In the genomic region with DNA sequence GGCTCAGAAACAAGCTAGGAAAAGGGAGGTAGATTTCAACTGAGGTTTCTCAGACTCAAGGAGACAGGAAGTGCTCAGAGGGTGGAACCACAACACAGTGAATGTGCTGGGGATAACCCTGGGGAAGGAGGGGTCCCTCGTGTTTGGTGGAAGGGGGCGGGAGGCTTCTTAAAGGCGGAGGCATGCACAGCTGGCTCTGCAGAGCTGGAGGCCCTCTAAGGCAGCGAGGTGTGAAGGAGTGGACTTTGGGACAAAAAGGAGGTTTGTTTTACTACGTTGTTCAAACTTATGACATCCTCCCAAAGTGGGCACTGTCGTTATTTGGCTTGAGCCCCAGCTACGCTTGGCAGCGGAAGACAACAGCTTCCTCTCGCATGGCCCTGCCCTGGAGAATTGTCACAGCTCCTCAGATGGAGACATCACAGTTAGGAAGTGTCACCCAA, we compare ENCODE assay signal across 8 cellular contexts. TPM values are rescaled to one million over a fixed set of nuclear protein-coding genes. Genes with fewer than 3 reads are reported as not detected.
DNase-seq lines count a peak whose midpoint lies in the region; ATAC-seq and TF ChIP-seq lines count a peak whose summit lies in the region.

No MANE protein-coding gene starts in this region.

- peaks cover 0 to 17% of the 10 kb centered on the region in 2 donors for H3K4me1 ChIP-seq in right atrium auricular region

- DNase-seq in Jurkat, Clone E6-1 (ENCODE audit: low read depth, low spot score) = peak; percentile 87
- DNase-seq in activated CD8-positive, alpha-beta T cell treated with anti-CD3 and anti-CD28 coated beads, Interleukin-2, amount 10 ng/mL, durations not matched to agents 7 days and 5 days = peak; percentile 64
- no peak for DNase-seq in right atrium auricular region (ENCODE audit: low spot score)
- peak; percentile 39 for DNase-seq in stimulated activated CD8-positive, alpha-beta memory T cell treated with anti-CD3 and anti-CD28 coated beads, Interleukin-4, amount 100 ng/mL, for 48 hours
- DNase-seq in NCI-H345 treated with DMSO at 0.1 percent for 48 hours (lab: John Stamatoyannopoulos, UW; ENCODE audit: unreplicated experiment) = no peak
- no peak for DNase-seq in kidney tubule cell (ENCODE audit: low spot score)
- DNase-seq in NCI-H69 (lab: John Stamatoyannopoulos, UW) = no peak

- H3K4me1 Mint-ChIP-seq in activated CD8-positive, alpha-beta T cell treated with anti-CD3 and anti-CD28 coated beads, Interleukin-2, amount 10 ng/mL, durations not matched to agents 7 days and 5 days (ENCODE audit: low read depth) = peaks cover 42% of the 10 kb centered on the region

- CTCF ChIA-PET in activated CD8-positive, alpha-beta T cell treated with anti-CD3 and anti-CD28 coated beads, Interleukin-2, amount 10 ng/mL, durations not matched to agents 7 days and 5 days (lab: Charles Lee) = interaction anchor here (1.0 to 4.2 kb wide), 12 partner anchors 21 to 182 kb away, joined by 3 to 26 read pairs (median 3); partner anchors contain the start of gene MTM1

- H3K36me3 Mint-ChIP-seq in activated CD8-positive, alpha-beta T cell treated with anti-CD3 and anti-CD28 coated beads, Interleukin-2, amount 10 ng/mL, durations not matched to agents 7 days and 5 days (ENCODE audit: low read depth) = no peaks in the 10 kb centered on the region

- H3K9me3 ChIP-seq in right atrium auricular region = no peaks in the 10 kb centered on the region

- H3K27me3 ChIP-seq in right atrium auricular region = no peaks in the 10 kb centered on the region

- no peaks in the 10 kb centered on the region for H3K9me3 Mint-ChIP-seq in activated CD8-positive, alpha-beta T cell treated with anti-CD3 and anti-CD28 coated beads, Interleukin-2, amount 10 ng/mL, durations not matched to agents 7 days and 5 days (ENCODE audit: insufficient read depth)

- POLR2A ChIA-PET in activated CD8-positive, alpha-beta T cell treated with anti-CD3 and anti-CD28 coated beads, Interleukin-2, amount 10 ng/mL, durations not matched to agents 7 days and 5 days (lab: Charles Lee) = interaction anchor here (0.8 to 2.0 kb wide), 3 partner anchors 21 to 24 kb away, joined by 3 to 6 read pairs (median 5); partner anchors contain the start of gene MTM1

- H3K4me3 Mint-ChIP-seq in activated CD8-positive, alpha-beta T cell treated with anti-CD3 and anti-CD28 coated beads, Interleukin-2, amount 10 ng/mL, durations not matched to agents 7 days and 5 days = peak overlapping the region; percentile 65

- peak; percentile 82 for ATAC-seq in activated CD8-positive, alpha-beta T cell treated with anti-CD3 and anti-CD28 coated beads, Interleukin-2, amount 10 ng/mL, durations not matched to agents 7 days and 5 days
- ATAC-seq in GM21723 (IDR thresholded peaks at IDR 0.05; ENCODE audit: unreplicated experiment) = no peak

- no peak for TF ChIP-seq CTCF in right atrium auricular region (IDR thresholded peaks at IDR 0.05)

- peak overlapping the region; percentile 89 for H3K27ac Mint-ChIP-seq in activated CD8-positive, alpha-beta T cell treated with anti-CD3 and anti-CD28 coated beads, Interleukin-2, amount 10 ng/mL, durations not matched to agents 7 days and 5 days

- no peaks in the 10 kb centered on the region for H3K36me3 ChIP-seq in right atrium auricular region

- H3K4me3 ChIP-seq in Jurkat, Clone E6-1 (ENCODE audit: low read length) = peak overlapping the region; percentile 13; the same call in 1 of the 2 replicates
- H3K4me3 ChIP-seq in right atrium auricular region = no peak overlapping the region

- H3K27ac ChIP-seq in right atrium auricular region = peak overlapping the region; percentile 68 to 73

- H3K27me3 Mint-ChIP-seq in activated CD8-positive, alpha-beta T cell treated with anti-CD3 and anti-CD28 coated beads, Interleukin-2, amount 10 ng/mL, durations not matched to agents 7 days and 5 days (ENCODE audit: low read depth) = no peaks in the 10 kb centered on the region

RNA-seq across cellular contexts. Expression of gene MTM1, which starts 21.7 kb away (rescaled TPM):
- polyA plus RNA-seq in Jurkat, Clone E6-1 (2012; ENCODE audit: insufficient read depth, insufficient read length) = 12.4 TPM
- total RNA-seq in activated CD8-positive, alpha-beta T cell treated with anti-CD3 and anti-CD28 coated beads, Interleukin-2, amount 10 ng/mL, durations not matched to agents 7 days and 5 days = 10 to 100 TPM; 28.7 to 34.8 TPM
- total RNA-seq in right atrium auricular region = 1 to 10 TPM; 9.0 to 9.4 TPM

Comparison
In these comparisons a context has a peak if more than half of its experiments do, and no peak if none do; other contexts are left out.
1. DNase-seq: peak in Jurkat, Clone E6-1 (single experiment), activated CD8-positive, alpha-beta T cell treated with anti-CD3 and anti-CD28 coated beads, Interleukin-2, amount 10 ng/mL, durations not matched to agents 7 days and 5 days (single experiment) and stimulated activated CD8-positive, alpha-beta memory T cell treated with anti-CD3 and anti-CD28 coated beads, Interleukin-4, amount 100 ng/mL, for 48 hours (single experiment); none in right atrium auricular region (single experiment), NCI-H345 treated with DMSO at 0.1 percent for 48 hours (single experiment), kidney tubule cell (single experiment) and NCI-H69 (single experiment).